Comparison of ENCODE assay signal across 19 cellular contexts in genomic region chr1:220454155-220454777, GRCh38.
DNase-seq lines count a peak whose midpoint lies in the region; ATAC-seq, FAIRE-seq and TF ChIP-seq lines count a peak whose summit lies in the region.
"Had no signal": no experiment of that assay in that cellular context is flagged by ENCODE, and none has a peak within 500 bp of the region (broad histone marks: within the 10 kb centered on the region; RNA-seq: fewer than 3 reads in every experiment).

No MANE protein-coding gene starts in this region.

- no peaks in the 10 kb centered on the region for H4K20me1 ChIP-seq in GM23338 (replicated peaks; ENCODE audit: insufficient read depth)

- H3K9me2 ChIP-seq in GM23338 (ENCODE audit: insufficient read depth), result peaks cover 21% of the 10 kb centered on the region

- no peak overlapping the region for H3K27ac Mint-ChIP-seq in GM23338
- H3K27ac Mint-ChIP-seq: CD4-positive, CD25-positive, alpha-beta regulatory T cell had no signal

- intact Hi-C loops in kidney (cut with DNase I), result no loop called here

- H3K36me3 ChIP-seq in GM23338 (ENCODE audit: insufficient read depth) (no peaks in the 10 kb centered on the region), kidney (ENCODE audit: control insufficient read depth in 1 of 2, insufficient read depth in 2 of 2, low read length in 2 of 2) (no peaks in the 10 kb centered on the region)
- H3K36me3 ChIP-seq: ascending aorta, tibial artery had no signal

- H3K9me3 ChIP-seq in kidney (ENCODE audit: control insufficient read depth in 1 of 2, low read length in 2 of 2), result no peaks in the 10 kb centered on the region
- H3K9me3 ChIP-seq: ascending aorta, tibial artery had no signal

- peaks cover 15% of the 10 kb centered on the region for H3K4me1 Mint-ChIP-seq in GM23338
- H3K4me1 Mint-ChIP-seq: CD4-positive, CD25-positive, alpha-beta regulatory T cell had no signal

- H3K9ac ChIP-seq in kidney (ENCODE audit: low read length in 2 of 2), result no peak overlapping the region

- TF ChIP-seq CTCF in AG10803 (conservative IDR thresholded peaks at IDR 0.05; ENCODE audit: low read length), result peak; percentile 16; the same call in 1 of the 2 replicates
- TF ChIP-seq CTCF in GM23338 (conservative IDR thresholded peaks at IDR 0.05; ENCODE audit: low read depth in 2 of 2), result peak in 1 of 2 experiments; percentile 56; a peak in 2 of 4 replicates
- no peak for TF ChIP-seq CTCF in kidney (IDR thresholded peaks at IDR 0.05; ENCODE audit: borderline replicate concordance, extremely low read depth, insufficient read depth)

- no peaks in the 10 kb centered on the region for H3F3A ChIP-seq in GM23338 (replicated peaks; ENCODE audit: low read depth)

- H3K27ac ChIP-seq in GM23338 (ENCODE audit: low read depth), result no peak overlapping the region
- H3K27ac ChIP-seq in kidney (ENCODE audit: low read depth in 2 of 2, low read length in 2 of 2), result no peak overlapping the region
- H3K27ac ChIP-seq: ascending aorta, tibial artery had no signal

- no peaks in the 10 kb centered on the region; the same call in 2 of the 3 replicates for H3K9me3 Mint-ChIP-seq in GM23338

- H3K4me3 Mint-ChIP-seq in GM23338, result no peak overlapping the region
- H3K4me3 Mint-ChIP-seq: CD4-positive, CD25-positive, alpha-beta regulatory T cell had no signal

- ATAC-seq in GM23338 (no peak), HG03097 (IDR thresholded peaks at IDR 0.05; ENCODE audit: low FRiP score, unreplicated experiment) (no peak)
- ATAC-seq: K562 had no signal

- FAIRE-seq in TTC549 (lab: Jason Lieb, UNC) (peak; percentile 88), kidney (lab: Jason Lieb, UNC) (peak; percentile 78)
- FAIRE-seq: K562 had no signal

- no peak overlapping the region for H3K4me2 ChIP-seq in GM23338

- no peak for DNase-seq in AG10803 (ENCODE audit: low read depth)
- peak; percentile 15 for DNase-seq in GM23338 (ENCODE audit: low spot score)
- no peak for DNase-seq in kidney
- DNase-seq in central memory CD4-positive, alpha-beta T cell, result no peak
- no peak for DNase-seq in hepatic stellate cell (ENCODE audit: low spot score)
- no peak for DNase-seq in SW 1271 (lab: John Stamatoyannopoulos, UW)
- DNase-seq: activated effector memory CD4-positive, alpha-beta T cell treated with Interleukin-2 at 50 U/mL for 16 hours; CD4-positive, CD25-positive, alpha-beta regulatory T cell; islet precursor cell; NCI-H2029; SHP77 treated with DMSO at 0.1 percent for 48 hours; stimulated activated CD4-positive, alpha-beta T cell treated with anti-CD3 and anti-CD28 coated beads, Interleukin-2, amount 100 ng/mL, for 24 hours; stimulated activated CD8-positive, alpha-beta memory T cell treated with anti-CD3 and anti-CD28 coated beads, Interleukin-4, amount 100 ng/mL, for 48 hours; T1000; tibial artery had no signal

- H3K4me1 ChIP-seq in GM23338 (ENCODE audit: insufficient read depth), result no peaks in the 10 kb centered on the region
- no peaks in the 10 kb centered on the region for H3K4me1 ChIP-seq in kidney (ENCODE audit: control insufficient read depth in 1 of 2, insufficient read depth in 1 of 2, low read depth in 1 of 2, low read length in 2 of 2)

- H3K36me3 Mint-ChIP-seq in GM23338 (ENCODE audit: low read depth), result no peaks in the 10 kb centered on the region
- H3K36me3 Mint-ChIP-seq: CD4-positive, CD25-positive, alpha-beta regulatory T cell had no signal

- no peak overlapping the region for H3K4me3 ChIP-seq in AG10803 (ENCODE audit: low read length)
- H3K4me3 ChIP-seq in GM23338, result no peak overlapping the region
- H3K4me3 ChIP-seq in kidney (ENCODE audit: low read length in 2 of 2), result no peak overlapping the region
- H3K4me3 ChIP-seq: ascending aorta, K562, tibial artery had no signal

- H3K79me2 ChIP-seq in GM23338 (replicated peaks; ENCODE audit: insufficient read depth), result no peaks in the 10 kb centered on the region

- no peak overlapping the region for H2AFZ ChIP-seq in GM23338

- H3K27me3 Mint-ChIP-seq in GM23338 (ENCODE audit: insufficient read depth, low read depth, poor library complexity), result peaks cover 2% of the 10 kb centered on the region

- no peaks in the 10 kb centered on the region for H3K27me3 ChIP-seq in GM23338 (ENCODE audit: insufficient read depth)
- H3K27me3 ChIP-seq: ascending aorta, tibial artery had no signal

TF ChIP-seq in GM23338, 12 proteins besides CTCF, POLR2A, EP300 and RAD21 (continues in another document):
- no peak for TF ChIP-seq NANOG (IDR thresholded peaks at IDR 0.05; ENCODE audit: borderline replicate concordance)
- no peak for TF ChIP-seq EZH2 (IDR thresholded peaks at IDR 0.05; ENCODE audit: low read depth, unreplicated experiment)
- TF ChIP-seq ZNF331 (CRISPR knock-in tag; IDR thresholded peaks at IDR 0.05; ENCODE audit: low read depth), result no peak
- no peak for TF ChIP-seq POLR2AphosphoS5 (IDR thresholded peaks at IDR 0.05; ENCODE audit: low read depth)
- TF ChIP-seq, protein P1, sequence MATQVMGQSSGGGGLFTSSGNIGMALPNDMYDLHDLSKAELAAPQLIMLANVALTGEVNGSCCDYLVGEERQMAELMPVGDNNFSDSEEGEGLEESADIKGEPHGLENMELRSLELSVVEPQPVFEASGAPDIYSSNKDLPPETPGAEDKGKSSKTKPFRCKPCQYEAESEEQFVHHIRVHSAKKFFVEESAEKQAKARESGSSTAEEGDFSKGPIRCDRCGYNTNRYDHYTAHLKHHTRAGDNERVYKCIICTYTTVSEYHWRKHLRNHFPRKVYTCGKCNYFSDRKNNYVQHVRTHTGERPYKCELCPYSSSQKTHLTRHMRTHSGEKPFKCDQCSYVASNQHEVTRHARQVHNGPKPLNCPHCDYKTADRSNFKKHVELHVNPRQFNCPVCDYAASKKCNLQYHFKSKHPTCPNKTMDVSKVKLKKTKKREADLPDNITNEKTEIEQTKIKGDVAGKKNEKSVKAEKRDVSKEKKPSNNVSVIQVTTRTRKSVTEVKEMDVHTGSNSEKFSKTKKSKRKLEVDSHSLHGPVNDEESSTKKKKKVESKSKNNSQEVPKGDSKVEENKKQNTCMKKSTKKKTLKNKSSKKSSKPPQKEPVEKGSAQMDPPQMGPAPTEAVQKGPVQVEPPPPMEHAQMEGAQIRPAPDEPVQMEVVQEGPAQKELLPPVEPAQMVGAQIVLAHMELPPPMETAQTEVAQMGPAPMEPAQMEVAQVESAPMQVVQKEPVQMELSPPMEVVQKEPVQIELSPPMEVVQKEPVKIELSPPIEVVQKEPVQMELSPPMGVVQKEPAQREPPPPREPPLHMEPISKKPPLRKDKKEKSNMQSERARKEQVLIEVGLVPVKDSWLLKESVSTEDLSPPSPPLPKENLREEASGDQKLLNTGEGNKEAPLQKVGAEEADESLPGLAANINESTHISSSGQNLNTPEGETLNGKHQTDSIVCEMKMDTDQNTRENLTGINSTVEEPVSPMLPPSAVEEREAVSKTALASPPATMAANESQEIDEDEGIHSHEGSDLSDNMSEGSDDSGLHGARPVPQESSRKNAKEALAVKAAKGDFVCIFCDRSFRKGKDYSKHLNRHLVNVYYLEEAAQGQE (IDR thresholded peaks at IDR 0.05; ENCODE audit: unreplicated experiment), result no peak
- no peak for TF ChIP-seq EZH2phosphoT487 (IDR thresholded peaks at IDR 0.05; ENCODE audit: unreplicated experiment)
- no peak for TF ChIP-seq STAT1 (IDR thresholded peaks at IDR 0.05; ENCODE audit: unreplicated experiment)
- no peak for TF ChIP-seq CREB1 (CRISPR knock-in tag; IDR thresholded peaks at IDR 0.05; ENCODE audit: low read depth)
- TF ChIP-seq JUNB (IDR thresholded peaks at IDR 0.05; ENCODE audit: unreplicated experiment), result no peak
- TF ChIP-seq, protein P2, sequence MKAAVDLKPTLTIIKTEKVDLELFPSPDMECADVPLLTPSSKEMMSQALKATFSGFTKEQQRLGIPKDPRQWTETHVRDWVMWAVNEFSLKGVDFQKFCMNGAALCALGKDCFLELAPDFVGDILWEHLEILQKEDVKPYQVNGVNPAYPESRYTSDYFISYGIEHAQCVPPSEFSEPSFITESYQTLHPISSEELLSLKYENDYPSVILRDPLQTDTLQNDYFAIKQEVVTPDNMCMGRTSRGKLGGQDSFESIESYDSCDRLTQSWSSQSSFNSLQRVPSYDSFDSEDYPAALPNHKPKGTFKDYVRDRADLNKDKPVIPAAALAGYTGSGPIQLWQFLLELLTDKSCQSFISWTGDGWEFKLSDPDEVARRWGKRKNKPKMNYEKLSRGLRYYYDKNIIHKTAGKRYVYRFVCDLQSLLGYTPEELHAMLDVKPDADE (IDR thresholded peaks at IDR 0.05), result no peak
